ENCODE assay signal across 9 cellular contexts in the genomic region with DNA sequence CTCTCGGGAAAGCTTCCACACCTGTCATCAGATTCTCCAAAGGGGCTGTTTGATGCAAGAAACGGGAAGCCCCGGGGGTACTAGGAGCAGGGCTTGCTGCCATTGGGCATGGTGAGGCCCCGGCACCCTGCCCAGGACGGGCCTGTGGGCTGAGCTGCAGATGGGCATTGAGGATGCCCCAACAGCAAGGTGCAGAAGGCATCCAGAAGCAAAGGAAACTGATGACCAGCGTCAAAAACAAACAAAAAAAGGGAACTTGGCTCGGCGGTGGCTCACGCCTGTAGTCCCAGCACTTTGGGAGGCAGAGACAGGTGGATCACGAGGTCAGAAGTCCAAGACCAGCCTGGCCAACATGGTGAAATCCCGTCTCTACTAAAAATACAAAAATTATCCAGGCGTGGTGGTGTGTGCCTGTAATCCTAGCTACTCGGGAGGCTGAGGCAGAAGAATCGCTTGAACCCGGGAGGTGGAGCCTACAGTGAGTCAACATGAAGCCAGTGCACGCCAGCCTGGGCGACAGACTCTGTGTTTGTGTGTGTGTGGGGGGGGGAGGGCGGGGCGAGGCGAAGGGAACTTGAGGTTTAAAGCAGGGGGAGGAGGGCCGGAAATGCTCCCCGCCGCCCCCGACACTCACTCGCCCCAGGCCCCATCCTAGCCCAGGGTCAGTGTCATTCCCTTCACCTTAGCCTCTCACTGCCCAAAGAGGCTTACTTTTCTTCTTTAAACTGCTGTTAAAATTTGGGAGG. TPM values are rescaled to one million over a fixed set of nuclear protein-coding genes. Genes with fewer than 3 reads are reported as not detected.
DNase-seq lines count a peak whose midpoint lies in the region; ATAC-seq lines count a peak whose summit lies in the region.
"Had no signal": no experiment of that assay in that cellular context is flagged by ENCODE, and none has a peak within 500 bp of the region (broad histone marks: within the 10 kb centered on the region; RNA-seq: fewer than 3 reads in every experiment).

No MANE protein-coding gene starts in this region.

- no peaks in the 10 kb centered on the region for H3K27me3 ChIP-seq in mesenchymal stem cell (ENCODE audit: control insufficient read depth in 1 of 2, insufficient read depth in 1 of 2, low read length in 2 of 2)
- H3K27me3 ChIP-seq: cardiac muscle cell had no signal

- no peak overlapping the region for H2BK5ac ChIP-seq in mesenchymal stem cell (ENCODE audit: low read depth, low read length, poor library complexity, severe bottlenecking)

- 86% methylated on average over 15 of the region's 25 CpGs for WGBS in mesenchymal stem cell

- peaks cover 3% of the 10 kb centered on the region for H3K36me3 Mint-ChIP-seq in activated naive CD8-positive, alpha-beta T cell

- no peak overlapping the region for H3K23ac ChIP-seq in mesenchymal stem cell (ENCODE audit: low read length in 2 of 2)

- peak overlapping the region; percentile 92 for H3K4me3 Mint-ChIP-seq in activated naive CD8-positive, alpha-beta T cell

- H2AFZ ChIP-seq in mesenchymal stem cell (ENCODE audit: low read depth, low read length), result no peak overlapping the region

- no peak overlapping the region for H3K4me3 ChIP-seq in mesenchymal stem cell (ENCODE audit: insufficient read depth in 1 of 2, low read depth in 1 of 2, low read length in 2 of 2)

- H3K9me3 Mint-ChIP-seq in activated naive CD8-positive, alpha-beta T cell (ENCODE audit: low read depth), result no peaks in the 10 kb centered on the region

- H3K27ac Mint-ChIP-seq in activated naive CD8-positive, alpha-beta T cell, result peak overlapping the region; percentile 96

- H3K79me1 ChIP-seq in mesenchymal stem cell (replicated peaks; ENCODE audit: low read length, poor library complexity, severe bottlenecking), result peaks cover 9% of the 10 kb centered on the region

- no peak overlapping the region for H2BK120ac ChIP-seq in mesenchymal stem cell (ENCODE audit: low read depth, low read length)

- H3K4me1 ChIP-seq in mesenchymal stem cell (ENCODE audit: control insufficient read depth, insufficient read depth, low read depth, low read length), result peaks cover 35% of the 10 kb centered on the region

- no peak overlapping the region for H3K4ac ChIP-seq in mesenchymal stem cell (ENCODE audit: low read depth in 1 of 2, low read length in 2 of 2)

- H3K27me3 Mint-ChIP-seq in activated naive CD8-positive, alpha-beta T cell, result no peaks in the 10 kb centered on the region

- H4K91ac ChIP-seq in mesenchymal stem cell (ENCODE audit: low read length), result no peak overlapping the region

- peaks cover 65% of the 10 kb centered on the region for H3K4me1 Mint-ChIP-seq in activated naive CD8-positive, alpha-beta T cell (ENCODE audit: low read depth)

- no peak for ATAC-seq in GM19324 (IDR thresholded peaks at IDR 0.05; ENCODE audit: low FRiP score, unreplicated experiment)
- no peak for ATAC-seq in GM18858 (IDR thresholded peaks at IDR 0.05; ENCODE audit: unreplicated experiment)

- no peak overlapping the region for H4K8ac ChIP-seq in mesenchymal stem cell (ENCODE audit: low read length)

- peak overlapping the region in 1 of 2 experiments; percentile 21 for H2BK12ac ChIP-seq in mesenchymal stem cell (ENCODE audit: low read length in 2 of 2)

- peak overlapping the region; percentile 32 for H3K9ac ChIP-seq in mesenchymal stem cell (ENCODE audit: low read length)

- H2BK15ac ChIP-seq in mesenchymal stem cell (ENCODE audit: low read depth, poor library complexity, severe bottlenecking), result no peak overlapping the region

- no peak overlapping the region for H3K18ac ChIP-seq in mesenchymal stem cell (ENCODE audit: low read depth in 1 of 2, low read length in 2 of 2)

- H2AK5ac ChIP-seq in mesenchymal stem cell (ENCODE audit: low read length, severe bottlenecking), result no peak overlapping the region

- peaks cover 42 to 59% of the 10 kb centered on the region in 2 experiments for H3K36me3 ChIP-seq in mesenchymal stem cell (ENCODE audit: control insufficient read depth in 1 of 2, insufficient read depth in 2 of 2, low read depth in 1 of 2, low read length in 2 of 2)
- H3K36me3 ChIP-seq: cardiac muscle cell had no signal

- H3K4me2 ChIP-seq in mesenchymal stem cell (ENCODE audit: low read length, poor library complexity, severe bottlenecking), result no peak overlapping the region

- no peak overlapping the region for H3K27ac ChIP-seq in mesenchymal stem cell (ENCODE audit: low read length, poor library complexity, severe bottlenecking)
- H3K27ac ChIP-seq: cardiac muscle cell had no signal

- H3K14ac ChIP-seq in mesenchymal stem cell (ENCODE audit: low read length in 2 of 2), result no peak overlapping the region

- no peaks in the 10 kb centered on the region for H3K9me3 ChIP-seq in mesenchymal stem cell (ENCODE audit: control insufficient read depth, low read length)

- DNase-seq in GF-D8 (lab: John Stamatoyannopoulos, UW), result peak; percentile 63
- peak; percentile 30 for DNase-seq in SKM-1 (lab: John Stamatoyannopoulos, UW; ENCODE audit: unreplicated experiment)
- no peak for DNase-seq in mesenchymal stem cell
- peak; percentile 73 for DNase-seq in stimulated activated CD8-positive, alpha-beta memory T cell treated with anti-CD3 and anti-CD28 coated beads, Interleukin-7, amount 100 ng/mL, for 4 hours (ENCODE audit: low read depth in 2 of 2)
- DNase-seq in RKO (ENCODE audit: low spot score), result no peak

RNA-seq across cellular contexts. Expression of gene LIMD2, which starts 1.7 kb away (rescaled TPM):
- polyA plus RNA-seq in mesenchymal stem cell (2013, experiment 1 of 2), result 34.6 TPM
- 32.7 TPM for polyA plus RNA-seq in mesenchymal stem cell (2013, experiment 2 of 2)

RNA-seq across cellular contexts. Expression of gene STRADA, which starts 39.9 kb away (rescaled TPM):
- polyA plus RNA-seq in mesenchymal stem cell (2013, experiment 1 of 2), result 17.3 TPM
- polyA plus RNA-seq in mesenchymal stem cell (2013, experiment 2 of 2), result 16.9 TPM

Comparison
In these comparisons a context has a peak if more than half of its experiments do, and no peak if none do; other contexts are left out.
1. DNase-seq: peak in GF-D8 (single experiment), SKM-1 (single experiment) and stimulated activated CD8-positive, alpha-beta memory T cell treated with anti-CD3 and anti-CD28 coated beads, Interleukin-7, amount 100 ng/mL, for 4 hours (2 of 2); none in mesenchymal stem cell (single experiment) and RKO (single experiment).